7 cellular contexts compared by ENCODE assay signal in the genomic region with DNA sequence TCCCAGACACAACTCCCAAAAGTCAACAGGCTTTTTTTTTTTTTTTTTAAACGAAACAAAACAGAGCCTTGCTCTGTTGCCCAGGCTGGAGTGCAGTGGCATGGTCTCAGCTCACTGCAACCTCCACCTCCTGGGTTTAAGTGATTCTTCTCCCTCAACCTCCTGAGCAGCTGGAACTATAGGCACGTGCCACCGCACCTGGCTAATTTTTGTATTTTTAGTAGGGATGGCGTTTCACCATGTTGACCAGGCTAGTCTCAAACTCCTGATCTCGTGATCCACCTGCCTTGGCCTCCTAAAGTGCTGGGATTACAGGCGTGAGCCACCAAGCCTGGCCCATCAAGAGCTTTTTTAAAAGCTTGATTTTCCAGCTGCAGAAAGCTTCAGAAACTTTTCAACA.
DNase-seq lines count a peak whose midpoint lies in the region; ATAC-seq and TF ChIP-seq lines count a peak whose summit lies in the region.
"Not testable (repeated sequence)": the region's sequence is repeated elsewhere in the genome, so short reads cannot be mapped to it uniquely, and the experiment has no call there.

No MANE protein-coding gene starts in this region.

- not testable (repeated sequence) for DNase-seq in CD4-positive, alpha-beta T cell; activated T-cell treated with anti-CD3 and anti-CD28 coated beads, Interleukin-2, amount 50 U/mL, for 24 hours; esophagus muscularis mucosa (ENCODE audit: extremely low spot score); left ventricle myocardium inferior; psoas muscle; stomach; transverse colon

- not testable (repeated sequence) for H3K27me3 Mint-ChIP-seq in CD4-positive, alpha-beta T cell; activated T-cell treated with anti-CD3 and anti-CD28 coated beads, Interleukin-2, amount 50 U/mL, for 24 hours

- not testable (repeated sequence) for H3K9me3 Mint-ChIP-seq in CD4-positive, alpha-beta T cell; activated T-cell treated with anti-CD3 and anti-CD28 coated beads, Interleukin-2, amount 50 U/mL, for 24 hours

- not testable (repeated sequence) for TF ChIP-seq CTCF in CD4-positive, alpha-beta T cell (IDR thresholded peaks at IDR 0.05); esophagus muscularis mucosa (IDR thresholded peaks at IDR 0.05); left ventricle myocardium inferior (IDR thresholded peaks at IDR 0.05; ENCODE audit: borderline replicate concordance); psoas muscle (IDR thresholded peaks at IDR 0.05); stomach (IDR thresholded peaks at IDR 0.05); transverse colon (IDR thresholded peaks at IDR 0.05)

- in situ Hi-C loops in transverse colon (cut with MboI; ENCODE audit: low pct_ligation_motif_present in 1 of 4, low pct_unique_long_range_greater_than_20kb in 1 of 4, low sequenced_read_pairs in 3 of 4) = not testable (repeated sequence)

- not testable (repeated sequence) for TF ChIP-seq EP300 in esophagus muscularis mucosa (IDR thresholded peaks at IDR 0.05); stomach (IDR thresholded peaks at IDR 0.05); transverse colon (IDR thresholded peaks at IDR 0.05; ENCODE audit: low read depth)

- H3K27ac ChIP-seq in CD4-positive, alpha-beta T cell (ENCODE audit: low read depth, low read length) = not testable (repeated sequence)
- H3K27ac ChIP-seq in esophagus muscularis mucosa (replicated peaks in 1 of 4) (peak overlapping the region; percentile 91 to 95 (median 93)), left ventricle myocardium inferior (replicated peaks) (peak overlapping the region; percentile 94), psoas muscle (peak overlapping the region; percentile 86), stomach (peak overlapping the region in 3 of 5 donors; percentile 62 to 81 (median 77)), transverse colon (peak overlapping the region; percentile 62 to 89 (median 80))

- POLR2A ChIA-PET in CD4-positive, alpha-beta T cell (lab: Charles Lee) = not testable (repeated sequence)

- 81% methylated on average over 6 of the region's 6 CpGs for WGBS in esophagus muscularis mucosa
- 36 to 50% (median 42%) methylated on average over 6 of the region's 6 CpGs for WGBS in psoas muscle, 3 donors
- 78 to 84% (median 81%) methylated on average over 6 of the region's 6 CpGs for WGBS in stomach, 5 donors
- 82 to 100% methylated on average over 2 to 6 of the region's 6 CpGs for WGBS in transverse colon (ENCODE audit: low coverage in 1 of 2), 2 donors

- H3K4me3 ChIP-seq in esophagus muscularis mucosa, left ventricle myocardium inferior, psoas muscle, stomach, transverse colon: not testable (repeated sequence)

- H3K4me1 ChIP-seq in esophagus muscularis mucosa (peaks cover 92 to 99% (median 98%) of the 10 kb centered on the region in 4 donors), left ventricle myocardium inferior (peaks cover 97% of the 10 kb centered on the region), psoas muscle (peaks cover 98% of the 10 kb centered on the region), stomach (peaks cover 64 to 100% (median 88%) of the 10 kb centered on the region in 4 donors), transverse colon (peaks cover 25 to 84% (median 38%) of the 10 kb centered on the region in 4 donors)

- H3K4me1 Mint-ChIP-seq in CD4-positive, alpha-beta T cell (ENCODE audit: low read depth) = peaks cover 88% of the 10 kb centered on the region
- peaks cover 84% of the 10 kb centered on the region for H3K4me1 Mint-ChIP-seq in activated T-cell treated with anti-CD3 and anti-CD28 coated beads, Interleukin-2, amount 50 U/mL, for 24 hours (ENCODE audit: low read depth)

- not testable (repeated sequence) for H3K27me3 ChIP-seq in CD4-positive, alpha-beta T cell (ENCODE audit: control insufficient read depth, insufficient read depth, low read length); esophagus muscularis mucosa; left ventricle myocardium inferior (ENCODE audit: low read depth); psoas muscle (ENCODE audit: insufficient read depth in 3 of 3, low read length in 2 of 3); stomach; transverse colon

- peaks cover 56% of the 10 kb centered on the region for H3K36me3 Mint-ChIP-seq in CD4-positive, alpha-beta T cell (ENCODE audit: low read depth)
- peaks cover 67% of the 10 kb centered on the region for H3K36me3 Mint-ChIP-seq in activated T-cell treated with anti-CD3 and anti-CD28 coated beads, Interleukin-2, amount 50 U/mL, for 24 hours (ENCODE audit: low read depth)

- H3K4me3 Mint-ChIP-seq in CD4-positive, alpha-beta T cell; activated T-cell treated with anti-CD3 and anti-CD28 coated beads, Interleukin-2, amount 50 U/mL, for 24 hours: not testable (repeated sequence)

- CTCF ChIA-PET in CD4-positive, alpha-beta T cell (lab: Charles Lee) = not testable (repeated sequence)

- TF ChIP-seq POLR2A in esophagus muscularis mucosa (IDR thresholded peaks at IDR 0.05; ENCODE audit: low read depth); stomach (IDR thresholded peaks at IDR 0.05); transverse colon (IDR thresholded peaks at IDR 0.05): not testable (repeated sequence)

- H3K36me3 ChIP-seq in esophagus muscularis mucosa = peaks cover 0 to 18% (median 3%) of the 10 kb centered on the region in 4 donors
- H3K36me3 ChIP-seq in left ventricle myocardium inferior; psoas muscle (ENCODE audit: insufficient read depth in 1 of 2, low read depth in 1 of 2); transverse colon: not testable (repeated sequence)
- peaks cover 0 to 35% (median 23%) of the 10 kb centered on the region in 4 donors for H3K36me3 ChIP-seq in stomach

- H3K27ac Mint-ChIP-seq in CD4-positive, alpha-beta T cell = peak overlapping the region; percentile 53
- peak overlapping the region; percentile 66 for H3K27ac Mint-ChIP-seq in activated T-cell treated with anti-CD3 and anti-CD28 coated beads, Interleukin-2, amount 50 U/mL, for 24 hours

- intact Hi-C loops in CD4-positive, alpha-beta T cell (cut with DNase I, micrococcal nuclease) = loop anchor here in 1 of 2 experiments (5.0 kb wide), 1 partner anchor 42 kb away; no protein-coding TSS in a partner anchor
- intact Hi-C loops in esophagus muscularis mucosa (cut with DNase I); left ventricle myocardium inferior (cut with micrococcal nuclease); psoas muscle (cut with DNase I); stomach (cut with DNase I; ENCODE audit: low total_unique reads); transverse colon (cut with DNase I; ENCODE audit: low total_unique reads): not testable (repeated sequence)

- H3K9me3 ChIP-seq in CD4-positive, alpha-beta T cell (ENCODE audit: control insufficient read depth, low read length); esophagus muscularis mucosa; left ventricle myocardium inferior (replicated peaks); psoas muscle; stomach; transverse colon: not testable (repeated sequence)

- ATAC-seq in CD4-positive, alpha-beta T cell (ENCODE audit: poor library complexity); psoas muscle: not testable (repeated sequence)
